22 cellular contexts compared by ENCODE assay signal in genomic region chr3:185254799-185255198, GRCh38. TPM values are rescaled to one million over a fixed set of nuclear protein-coding genes. Genes with fewer than 3 reads are reported as not detected.
DNase-seq lines count a peak whose midpoint lies in the region; ATAC-seq, FAIRE-seq and TF ChIP-seq lines count a peak whose summit lies in the region.
"Had no signal": no experiment of that assay in that cellular context is flagged by ENCODE, and none has a peak within 500 bp of the region (broad histone marks: within the 10 kb centered on the region; RNA-seq: fewer than 3 reads in every experiment).

No MANE protein-coding gene starts in this region.

- peak overlapping the region; percentile 98 for H2AFZ ChIP-seq in PC-3 (ENCODE audit: low read length)

- H3K4me1 ChIP-seq in PC-3 (ENCODE audit: insufficient read depth, low read length) (peaks cover 5% of the 10 kb centered on the region), pancreas (peaks cover 8 to 18% (median 9%) of the 10 kb centered on the region in 3 donors)
- H3K4me1 ChIP-seq: BE2C, Peyer's patch, prostate gland, testis had no signal

- no peaks in the 10 kb centered on the region for H3K79me2 ChIP-seq in PC-3 (ENCODE audit: low read length)

- H3K4me2 ChIP-seq in PC-3 (ENCODE audit: low read length), result peak overlapping the region; percentile 90

- no peak for FAIRE-seq in pancreas (lab: Jason Lieb, UNC)
- FAIRE-seq: H1 had no signal

- H3K9me2 ChIP-seq in PC-3 (replicated peaks; ENCODE audit: low read length), result no peaks in the 10 kb centered on the region

- H3K36me3 ChIP-seq in PC-3 (ENCODE audit: low read depth, low read length) (no peaks in the 10 kb centered on the region), pancreas (no peaks in the 10 kb centered on the region)
- H3K36me3 ChIP-seq: BE2C, heart right ventricle, Peyer's patch, prostate gland had no signal

- H3K27me3 Mint-ChIP-seq in activated naive CD8-positive, alpha-beta T cell, result peaks cover 2% of the 10 kb centered on the region
- H3K27me3 Mint-ChIP-seq in activated naive CD8-positive, alpha-beta T cell treated with anti-CD3 and anti-CD28 coated beads for 36 hours, result no peaks in the 10 kb centered on the region
- H3K27me3 Mint-ChIP-seq in central memory CD8-positive, alpha-beta T cell, result peaks cover 21% of the 10 kb centered on the region

- TF ChIP-seq CTCF in PC-3 (conservative IDR thresholded peaks at IDR 0.05; ENCODE audit: low read depth, low read length), result no peak
- TF ChIP-seq CTCF in pancreas (IDR thresholded peaks at IDR 0.05), result no peak
- no peak for TF ChIP-seq CTCF in GM10248 (IDR thresholded peaks at IDR 0.05; ENCODE audit: control extremely low read depth, extremely low read depth, low read depth, missing control alignments)

- H3K27me3 ChIP-seq in PC-3 (ENCODE audit: low read length), result no peaks in the 10 kb centered on the region
- H3K27me3 ChIP-seq in pancreas, result no peaks in the 10 kb centered on the region
- H3K27me3 ChIP-seq: BE2C, heart right ventricle, Peyer's patch, testis had no signal

- H3K9me3 Mint-ChIP-seq in activated naive CD8-positive, alpha-beta T cell (ENCODE audit: low read depth), result peaks cover 8% of the 10 kb centered on the region
- H3K9me3 Mint-ChIP-seq in activated naive CD8-positive, alpha-beta T cell treated with anti-CD3 and anti-CD28 coated beads for 36 hours, result peaks cover 7% of the 10 kb centered on the region
- no peaks in the 10 kb centered on the region for H3K9me3 Mint-ChIP-seq in central memory CD8-positive, alpha-beta T cell
- peaks cover 6% of the 10 kb centered on the region for H3K9me3 Mint-ChIP-seq in stimulated activated effector memory CD8-positive, alpha-beta T cell treated with anti-CD3 and anti-CD28 coated beads, Interleukin-12 subunit alpha, Interleukin-12 subunit beta, amount 100 ng/mL, for 72 hours

- intact Hi-C loops in PC-3 (cut with micrococcal nuclease) (no loop called here), pancreas (cut with DNase I) (no loop called here)

- H3K9me3 ChIP-seq in PC-3 (ENCODE audit: low read length) (no peaks in the 10 kb centered on the region), pancreas (no peaks in the 10 kb centered on the region)
- H3K9me3 ChIP-seq: Peyer's patch, prostate gland, testis had no signal

- H3K27ac ChIP-seq in PC-3 (ENCODE audit: low read length) (no peak overlapping the region), pancreas (no peak overlapping the region)

- CTCF ChIA-PET in PC-3 (lab: Charles Lee), result no interaction called here
- CTCF ChIA-PET in GM10248 (lab: Yijun Ruan, JAX), result interaction anchor here (1.2 kb wide), 1 partner anchor 12 kb away, joined by 4 read pairs; no protein-coding TSS in a partner anchor

- no peaks in the 10 kb centered on the region for H3F3A ChIP-seq in PC-3 (ENCODE audit: low read length, unreplicated experiment)

- no peaks in the 10 kb centered on the region for H4K20me1 ChIP-seq in PC-3 (ENCODE audit: low read length)

- peaks cover 6% of the 10 kb centered on the region for H3K36me3 Mint-ChIP-seq in activated naive CD8-positive, alpha-beta T cell
- H3K36me3 Mint-ChIP-seq in activated naive CD8-positive, alpha-beta T cell treated with anti-CD3 and anti-CD28 coated beads for 36 hours, result peaks cover 4% of the 10 kb centered on the region
- no peaks in the 10 kb centered on the region for H3K36me3 Mint-ChIP-seq in central memory CD8-positive, alpha-beta T cell (ENCODE audit: insufficient read depth)
- no peaks in the 10 kb centered on the region for H3K36me3 Mint-ChIP-seq in stimulated activated effector memory CD8-positive, alpha-beta T cell treated with anti-CD3 and anti-CD28 coated beads, Interleukin-12 subunit alpha, Interleukin-12 subunit beta, amount 100 ng/mL, for 72 hours

- H3K4me1 Mint-ChIP-seq in activated naive CD8-positive, alpha-beta T cell (ENCODE audit: low read depth), result peaks cover 6% of the 10 kb centered on the region
- peaks cover 5% of the 10 kb centered on the region for H3K4me1 Mint-ChIP-seq in activated naive CD8-positive, alpha-beta T cell treated with anti-CD3 and anti-CD28 coated beads for 36 hours
- no peaks in the 10 kb centered on the region for H3K4me1 Mint-ChIP-seq in central memory CD8-positive, alpha-beta T cell
- H3K4me1 Mint-ChIP-seq in stimulated activated effector memory CD8-positive, alpha-beta T cell treated with anti-CD3 and anti-CD28 coated beads, Interleukin-12 subunit alpha, Interleukin-12 subunit beta, amount 100 ng/mL, for 72 hours, result no peaks in the 10 kb centered on the region
- H3K4me1 Mint-ChIP-seq: nephron progenitor cell had no signal

- POLR2A ChIA-PET in PC-3 (lab: Charles Lee; ENCODE audit: unreplicated experiment) (no interaction called here), GM10248 (lab: Yijun Ruan, JAX) (no interaction called here)

- BruUV-seq in PC-3 (replicated peaks; lab: Mats Ljungman, UMichigan), result no TSS peak

- H3K27ac Mint-ChIP-seq in activated naive CD8-positive, alpha-beta T cell, result no peak overlapping the region
- H3K27ac Mint-ChIP-seq in activated naive CD8-positive, alpha-beta T cell treated with anti-CD3 and anti-CD28 coated beads for 36 hours, result no peak overlapping the region
- no peak overlapping the region for H3K27ac Mint-ChIP-seq in central memory CD8-positive, alpha-beta T cell (ENCODE audit: low read depth)
- no peak overlapping the region for H3K27ac Mint-ChIP-seq in stimulated activated effector memory CD8-positive, alpha-beta T cell treated with anti-CD3 and anti-CD28 coated beads, Interleukin-12 subunit alpha, Interleukin-12 subunit beta, amount 100 ng/mL, for 72 hours
- H3K27ac Mint-ChIP-seq: nephron progenitor cell had no signal

- peak overlapping the region; percentile 88 for H3K4me3 Mint-ChIP-seq in activated naive CD8-positive, alpha-beta T cell
- no peak overlapping the region for H3K4me3 Mint-ChIP-seq in activated naive CD8-positive, alpha-beta T cell treated with anti-CD3 and anti-CD28 coated beads for 36 hours
- H3K4me3 Mint-ChIP-seq in central memory CD8-positive, alpha-beta T cell, result peak overlapping the region; percentile 70
- H3K4me3 Mint-ChIP-seq in stimulated activated effector memory CD8-positive, alpha-beta T cell treated with anti-CD3 and anti-CD28 coated beads, Interleukin-12 subunit alpha, Interleukin-12 subunit beta, amount 100 ng/mL, for 72 hours, result peak overlapping the region; percentile 73
- H3K4me3 Mint-ChIP-seq: nephron progenitor cell had no signal

- H3K4me3 ChIP-seq in PC-3 (ENCODE audit: low read length), result peak overlapping the region; percentile 98; the same call in 1 of the 2 replicates
- H3K4me3 ChIP-seq in pancreas, result no peak overlapping the region

- H3K9ac ChIP-seq in PC-3 (ENCODE audit: low read length), result no peak overlapping the region

- ATAC-seq in PC-3 (no peak), pancreas (no peak)
- no peak for ATAC-seq in central memory CD8-positive, alpha-beta T cell (replicated peaks; ENCODE audit: extremely low read depth, poor library complexity, severe bottlenecking)
- ATAC-seq in stimulated activated effector memory CD8-positive, alpha-beta T cell treated with anti-CD3 and anti-CD28 coated beads, Interleukin-12 subunit alpha, Interleukin-12 subunit beta, amount 100 ng/mL, for 72 hours, result peak; percentile 58

- DNase-seq in activated naive CD8-positive, alpha-beta T cell treated with anti-CD3 and anti-CD28 coated beads for 36 hours, result no peak
- DNase-seq in PC-3, result no peak
- DNase-seq in central memory CD8-positive, alpha-beta T cell (ENCODE audit: low spot score in 2 of 2), result no peak
- DNase-seq in stimulated activated effector memory CD8-positive, alpha-beta T cell treated with anti-CD3 and anti-CD28 coated beads, Interleukin-12 subunit alpha, Interleukin-12 subunit beta, amount 100 ng/mL, for 72 hours (ENCODE audit: low spot score in 2 of 2), result no peak
- no peak for DNase-seq in pancreas
- no peak for DNase-seq in GM10248 (ENCODE audit: extremely low spot score)
- DNase-seq in SK-N-DZ (ENCODE audit: low spot score), result no peak
- DNase-seq: activated gamma-delta T cell treated with Interleukin-2 at 50 U/mL for 16 hours, amniotic stem cell, BE2C, dermis blood vessel endothelial cell, EL, heart right ventricle, NCI-H1436 treated with DMSO at 0.1 percent for 48 hours, NCI-H524, nephron progenitor cell, Peyer's patch, T-helper 1 cell, testis had no signal

- WGBS in pancreas, 2 donors, result 87 to 89% methylated on average over 4 of the region's 4 CpGs

RNA-seq across cellular contexts. Expression of gene EHHADH, which starts 0.9 kb away (rescaled TPM):
- total RNA-seq in activated naive CD8-positive, alpha-beta T cell treated with anti-CD3 and anti-CD28 coated beads for 36 hours, result 1 to 10 TPM; 5.4 to 6.1 TPM
- total RNA-seq in PC-3 (2014; rRNA removed) (6.6 and 7.1 TPM in 2 replicates), pancreas (10 to 100 TPM in 1 of 6 donors, 1 to 10 TPM in 5; 6.1 to 10.4 (median 7.3) TPM)
- polyA plus RNA-seq in pancreas, result 1 to 10 TPM; 2.6 to 3.6 TPM
- 3.0 and 3.1 TPM in 2 replicates for polyA plus RNA-seq in SK-N-DZ (2014; cell fraction: cytosol; rRNA removed)
- polyA plus RNA-seq in SK-N-DZ (2014; cell fraction: nucleus; rRNA removed), result 3.7 and 6.5 TPM in 2 replicates
